In genomic region chr15:83644453-83644852, GRCh38 we compare ENCODE assay signal across 23 cellular contexts. TPM values are rescaled to one million over a fixed set of nuclear protein-coding genes. Genes with fewer than 3 reads are reported as not detected.
"Had no signal": no experiment of that assay in that cellular context is flagged by ENCODE, and none has a peak within 500 bp of the region (broad histone marks: within the 10 kb centered on the region; RNA-seq: fewer than 3 reads in every experiment).

No MANE protein-coding gene starts in this region.

- FAIRE-seq: endometrium, frontal cortex, islet of Langerhans, keratinocyte had no signal

- H3K27ac Mint-ChIP-seq: dendritic cell treated with granulocyte-macrophage colony-stimulating factor and Interleukin-4, amounts not matched to agents 40 ng/mL and 50 ng/mL, for 4 days; effector memory CD8-positive, alpha-beta T cell; endodermal cell; mesothelial cell of epicardium; naive B cell had no signal

- H3K4me1 ChIP-seq: colonic mucosa, esophagus muscularis mucosa, foreskin keratinocyte, gastroesophageal sphincter, heart right ventricle, left lung, lower lobe of right lung had no signal

- H3K27me3 ChIP-seq: colonic mucosa, esophagus muscularis mucosa, gastroesophageal sphincter, heart right ventricle, left lung had no signal

- H3K36me3 ChIP-seq: colonic mucosa, esophagus muscularis mucosa, gastroesophageal sphincter, heart right ventricle, left lung, lower lobe of right lung had no signal

- H3K4me3 ChIP-seq: colonic mucosa, esophagus muscularis mucosa, gastroesophageal sphincter, heart right ventricle, left lung, lower lobe of right lung, mucosa of descending colon had no signal

- ATAC-seq: effector memory CD8-positive, alpha-beta T cell; foreskin keratinocyte; gastroesophageal sphincter; heart right ventricle; left cardiac atrium; left lung; left ventricle myocardium superior; lower lobe of right lung; mucosa of descending colon had no signal

- H3K9me3 ChIP-seq: colonic mucosa, mucosa of descending colon had no signal

- DNase-seq: colonic mucosa; cortex of kidney; effector CD8-positive, alpha-beta T cell; effector memory CD8-positive, alpha-beta T cell; endodermal cell; heart right ventricle; hippocampal formation; left cardiac atrium; left lung; left ventricle myocardium superior; lower lobe of right lung; mesenchymal stem cell; mucosa of descending colon; naive B cell had no signal

- H3K4me1 Mint-ChIP-seq: endodermal cell, naive B cell had no signal

- H3K27ac ChIP-seq: colonic mucosa, esophagus muscularis mucosa, foreskin keratinocyte, gastroesophageal sphincter, heart right ventricle, left lung, lower lobe of right lung had no signal

- H3K4me3 Mint-ChIP-seq: dendritic cell treated with granulocyte-macrophage colony-stimulating factor and Interleukin-4, amounts not matched to agents 40 ng/mL and 50 ng/mL, for 4 days; effector memory CD8-positive, alpha-beta T cell; endodermal cell; mesothelial cell of epicardium; naive B cell had no signal

- H3K27me3 Mint-ChIP-seq: dendritic cell treated with granulocyte-macrophage colony-stimulating factor and Interleukin-4, amounts not matched to agents 40 ng/mL and 50 ng/mL, for 4 days had no signal

RNA-seq across cellular contexts. Expression of gene ADAMTSL3, which starts 9.5 kb away (rescaled TPM):
- total RNA-seq: foreskin keratinocyte had no signal
